In genomic region chr16:67181346-67181745, GRCh38 we compare ENCODE assay signal across 1 cellular context.
TF ChIP-seq lines count a peak whose summit lies in the region.

No MANE protein-coding gene starts in this region.

TF ChIP-seq in HepG2, 621 proteins besides CTCF, POLR2A, EP300 and RAD21:
- TF ChIP-seq MIER3 (CRISPR knock-in tag; IDR thresholded peaks at IDR 0.05; ENCODE audit: borderline replicate concordance) = no peak
- no peak for TF ChIP-seq RFX1 (IDR thresholded peaks at IDR 0.05)
- TF ChIP-seq ZSCAN20 (CRISPR knock-in tag; IDR thresholded peaks at IDR 0.05; ENCODE audit: borderline replicate concordance) = no peak
- TF ChIP-seq SNAPC5 (CRISPR knock-in tag; IDR thresholded peaks at IDR 0.05; ENCODE audit: borderline replicate concordance) = no peak
- no peak for TF ChIP-seq MTF1 (CRISPR knock-in tag; IDR thresholded peaks at IDR 0.05)
